ENCODE assay signal across 17 cellular contexts in genomic region chr19:23440207-23440606, GRCh38. TPM values are rescaled to one million over a fixed set of nuclear protein-coding genes. Genes with fewer than 3 reads are reported as not detected.
DNase-seq lines count a peak whose midpoint lies in the region; ATAC-seq, FAIRE-seq and TF ChIP-seq lines count a peak whose summit lies in the region.
"Had no signal": no experiment of that assay in that cellular context is flagged by ENCODE, and none has a peak within 500 bp of the region (broad histone marks: within the 10 kb centered on the region; RNA-seq: fewer than 3 reads in every experiment).

No MANE protein-coding gene starts in this region.

- H3K27ac ChIP-seq in smooth muscle cell (ENCODE audit: low read depth): no peak overlapping the region
- no peak overlapping the region for H3K27ac ChIP-seq in CD8-positive, alpha-beta T cell (ENCODE audit: low read depth, low read length)

- TF ChIP-seq CTCF in WTC11 (IDR thresholded peaks at IDR 0.05): no peak
- peak; percentile 10 for TF ChIP-seq CTCF in smooth muscle cell (IDR thresholded peaks at IDR 0.05; ENCODE audit: borderline replicate concordance, insufficient read depth, poor library complexity, severe bottlenecking)
- TF ChIP-seq CTCF in foreskin fibroblast (IDR thresholded peaks at IDR 0.05; ENCODE audit: low read depth, low read length): no peak
- TF ChIP-seq CTCF in CD8-positive, alpha-beta T cell (IDR thresholded peaks at IDR 0.05): no peak

- intact Hi-C loops in CD8-positive, alpha-beta T cell (cut with DNase I, micrococcal nuclease): no loop called here

- DNase-seq in activated T-cell treated with anti-CD3 and anti-CD28 coated beads, Interleukin-2, amount 50 U/mL, for 48 hours: peak; percentile 22 to 39
- DNase-seq in activated T-cell treated with anti-CD3 and anti-CD28 coated beads, Interleukin-2, amount 50 U/mL, for 1 hour: no peak
- DNase-seq in HTR-8/SVneo (ENCODE audit: insufficient read length, low spot score): no peak
- peak; percentile 43 for DNase-seq in WTC11 (ENCODE audit: low spot score)
- DNase-seq in smooth muscle cell (lab: John Stamatoyannopoulos, UW; ENCODE audit: unreplicated experiment): no peak
- no peak for DNase-seq in foreskin fibroblast
- no peak for DNase-seq in CD8-positive, alpha-beta T cell
- DNase-seq: effector memory CD8-positive, alpha-beta T cell; head of caudate nucleus; left cardiac atrium; NCI-H2029; SW 1271 had no signal

- H3K36me3 Mint-ChIP-seq in WTC11: peaks cover 57% of the 10 kb centered on the region
- H3K36me3 Mint-ChIP-seq in CD8-positive, alpha-beta T cell: peaks cover 4% of the 10 kb centered on the region

- H3K36me3 ChIP-seq in smooth muscle cell (ENCODE audit: low read depth): no peaks in the 10 kb centered on the region
- no peaks in the 10 kb centered on the region for H3K36me3 ChIP-seq in CD8-positive, alpha-beta T cell (ENCODE audit: insufficient read depth, low read length)

- CTCF ChIA-PET in WTC11 (lab: Charles Lee): interaction anchor here (0.8 kb wide), 1 partner anchor 594 kb away, joined by 3 read pairs; no protein-coding TSS in a partner anchor
- CTCF ChIA-PET in CD8-positive, alpha-beta T cell (lab: Charles Lee): no interaction called here

- no peak overlapping the region for H3K9ac ChIP-seq in smooth muscle cell (ENCODE audit: low read depth)

- no peaks in the 10 kb centered on the region for H3K4me1 Mint-ChIP-seq in WTC11
- H3K4me1 Mint-ChIP-seq in CD8-positive, alpha-beta T cell (ENCODE audit: low read depth): no peaks in the 10 kb centered on the region
- H3K4me1 Mint-ChIP-seq: activated T-helper 17 cell treated with anti-CD3 and anti-CD28 coated beads, Interleukin-2, amount 50 U/mL, for 72 hours had no signal

- peaks cover 4% of the 10 kb centered on the region for H3K9me3 ChIP-seq in smooth muscle cell (replicated peaks; ENCODE audit: low read depth)
- no peaks in the 10 kb centered on the region for H3K9me3 ChIP-seq in CD8-positive, alpha-beta T cell (ENCODE audit: low read length)

- no peak overlapping the region for H2AFZ ChIP-seq in smooth muscle cell (ENCODE audit: low read depth)

- no peaks in the 10 kb centered on the region for H3K79me2 ChIP-seq in smooth muscle cell (ENCODE audit: low read depth)

- peaks cover 2% of the 10 kb centered on the region; the same call in 1 of the 2 replicates for H3K27me3 Mint-ChIP-seq in WTC11 (ENCODE audit: low read depth)
- no peaks in the 10 kb centered on the region for H3K27me3 Mint-ChIP-seq in CD8-positive, alpha-beta T cell (ENCODE audit: low read depth)
- H3K27me3 Mint-ChIP-seq: effector memory CD8-positive, alpha-beta T cell had no signal

- no peak overlapping the region for H3K27ac Mint-ChIP-seq in WTC11
- H3K27ac Mint-ChIP-seq in CD8-positive, alpha-beta T cell: no peak overlapping the region
- H3K27ac Mint-ChIP-seq: activated T-helper 17 cell treated with anti-CD3 and anti-CD28 coated beads, Interleukin-2, amount 50 U/mL, for 72 hours; effector memory CD8-positive, alpha-beta T cell had no signal

- no peaks in the 10 kb centered on the region for H4K20me1 ChIP-seq in smooth muscle cell (ENCODE audit: low read depth)

- H3F3A ChIP-seq in smooth muscle cell (ENCODE audit: low read depth): no peaks in the 10 kb centered on the region

- no peak overlapping the region for H3K4me2 ChIP-seq in smooth muscle cell

- H3K27me3 ChIP-seq in smooth muscle cell (ENCODE audit: low read depth): no peaks in the 10 kb centered on the region
- no peaks in the 10 kb centered on the region for H3K27me3 ChIP-seq in CD8-positive, alpha-beta T cell (ENCODE audit: insufficient read depth, low read length)

- POLR2A ChIA-PET in WTC11 (lab: Charles Lee): no interaction called here
- POLR2A ChIA-PET in CD8-positive, alpha-beta T cell (lab: Charles Lee): no interaction called here

- no peaks in the 10 kb centered on the region for H3K4me1 ChIP-seq in smooth muscle cell (ENCODE audit: low read depth)
- H3K4me1 ChIP-seq in CD8-positive, alpha-beta T cell (ENCODE audit: insufficient read depth, low read length): no peaks in the 10 kb centered on the region

- peaks cover 87% of the 10 kb centered on the region for H3K9me3 Mint-ChIP-seq in WTC11
- H3K9me3 Mint-ChIP-seq in CD8-positive, alpha-beta T cell: peaks cover 34% of the 10 kb centered on the region

- peak; percentile 36 for FAIRE-seq in HTR-8/SVneo (lab: Jason Lieb, UNC)
- FAIRE-seq: astrocyte, G401.6, urothelium cell line had no signal

- H3K4me3 Mint-ChIP-seq in WTC11: no peak overlapping the region
- H3K4me3 Mint-ChIP-seq in CD8-positive, alpha-beta T cell: no peak overlapping the region
- H3K4me3 Mint-ChIP-seq: activated T-helper 17 cell treated with anti-CD3 and anti-CD28 coated beads, Interleukin-2, amount 50 U/mL, for 72 hours; effector memory CD8-positive, alpha-beta T cell had no signal

- 83% methylated on average over 9 of the region's 9 CpGs for WGBS in smooth muscle cell (ENCODE audit: low lambda C conversion rate)

- H3K4me3 ChIP-seq in smooth muscle cell: no peak overlapping the region
- no peak overlapping the region for H3K4me3 ChIP-seq in foreskin fibroblast (ENCODE audit: low read depth in 1 of 2, low read length in 2 of 2)
- no peak overlapping the region for H3K4me3 ChIP-seq in CD8-positive, alpha-beta T cell (ENCODE audit: low read depth, low read length)

- ATAC-seq in WTC11 (peak; percentile 68), GM19351 (IDR thresholded peaks at IDR 0.05; ENCODE audit: unreplicated experiment) (no peak)
- ATAC-seq in CD8-positive, alpha-beta T cell: no peak
- ATAC-seq: activated T-helper 17 cell treated with anti-CD3 and anti-CD28 coated beads, Interleukin-2, amount 50 U/mL, for 72 hours; effector memory CD8-positive, alpha-beta T cell; left cardiac atrium had no signal

TF ChIP-seq in WTC11, 78 proteins besides CTCF, POLR2A, EP300 and RAD21:
- TF ChIP-seq, protein P1, sequence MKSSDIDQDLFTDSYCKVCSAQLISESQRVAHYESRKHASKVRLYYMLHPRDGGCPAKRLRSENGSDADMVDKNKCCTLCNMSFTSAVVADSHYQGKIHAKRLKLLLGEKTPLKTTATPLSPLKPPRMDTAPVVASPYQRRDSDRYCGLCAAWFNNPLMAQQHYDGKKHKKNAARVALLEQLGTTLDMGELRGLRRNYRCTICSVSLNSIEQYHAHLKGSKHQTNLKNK (CRISPR knock-in tag; IDR thresholded peaks at IDR 0.05): no peak
- TF ChIP-seq EMX1 (CRISPR knock-in tag; IDR thresholded peaks at IDR 0.05): no peak
- TF ChIP-seq, protein P2, sequence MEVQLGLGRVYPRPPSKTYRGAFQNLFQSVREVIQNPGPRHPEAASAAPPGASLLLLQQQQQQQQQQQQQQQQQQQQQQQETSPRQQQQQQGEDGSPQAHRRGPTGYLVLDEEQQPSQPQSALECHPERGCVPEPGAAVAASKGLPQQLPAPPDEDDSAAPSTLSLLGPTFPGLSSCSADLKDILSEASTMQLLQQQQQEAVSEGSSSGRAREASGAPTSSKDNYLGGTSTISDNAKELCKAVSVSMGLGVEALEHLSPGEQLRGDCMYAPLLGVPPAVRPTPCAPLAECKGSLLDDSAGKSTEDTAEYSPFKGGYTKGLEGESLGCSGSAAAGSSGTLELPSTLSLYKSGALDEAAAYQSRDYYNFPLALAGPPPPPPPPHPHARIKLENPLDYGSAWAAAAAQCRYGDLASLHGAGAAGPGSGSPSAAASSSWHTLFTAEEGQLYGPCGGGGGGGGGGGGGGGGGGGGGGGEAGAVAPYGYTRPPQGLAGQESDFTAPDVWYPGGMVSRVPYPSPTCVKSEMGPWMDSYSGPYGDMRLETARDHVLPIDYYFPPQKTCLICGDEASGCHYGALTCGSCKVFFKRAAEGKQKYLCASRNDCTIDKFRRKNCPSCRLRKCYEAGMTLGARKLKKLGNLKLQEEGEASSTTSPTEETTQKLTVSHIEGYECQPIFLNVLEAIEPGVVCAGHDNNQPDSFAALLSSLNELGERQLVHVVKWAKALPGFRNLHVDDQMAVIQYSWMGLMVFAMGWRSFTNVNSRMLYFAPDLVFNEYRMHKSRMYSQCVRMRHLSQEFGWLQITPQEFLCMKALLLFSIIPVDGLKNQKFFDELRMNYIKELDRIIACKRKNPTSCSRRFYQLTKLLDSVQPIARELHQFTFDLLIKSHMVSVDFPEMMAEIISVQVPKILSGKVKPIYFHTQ (CRISPR knock-in tag; IDR thresholded peaks at IDR 0.05): no peak
- no peak for TF ChIP-seq NFE2L1 (CRISPR knock-in tag; IDR thresholded peaks at IDR 0.05)
- no peak for TF ChIP-seq TEAD1 (CRISPR knock-in tag; IDR thresholded peaks at IDR 0.05)
- no peak for TF ChIP-seq GRHL2 (CRISPR knock-in tag; IDR thresholded peaks at IDR 0.05; ENCODE audit: insufficient replicate concordance, severe bottlenecking)
- TF ChIP-seq TCF7 (CRISPR knock-in tag; IDR thresholded peaks at IDR 0.05; ENCODE audit: low read depth): no peak
- no peak for TF ChIP-seq ZNF416 (CRISPR knock-in tag; IDR thresholded peaks at IDR 0.05)
- no peak for TF ChIP-seq ZNF263 (CRISPR knock-in tag; IDR thresholded peaks at IDR 0.05; ENCODE audit: low read depth)
- no peak for TF ChIP-seq CREM (CRISPR knock-in tag; IDR thresholded peaks at IDR 0.05)
- no peak for TF ChIP-seq ZNF232 (CRISPR knock-in tag; IDR thresholded peaks at IDR 0.05)
- no peak for TF ChIP-seq SMAD3 (CRISPR knock-in tag; IDR thresholded peaks at IDR 0.05; ENCODE audit: borderline replicate concordance)
- no peak for TF ChIP-seq ELF4 (CRISPR knock-in tag; IDR thresholded peaks at IDR 0.05; ENCODE audit: low read depth)
- TF ChIP-seq SMAD4 (CRISPR knock-in tag; IDR thresholded peaks at IDR 0.05): no peak
- TF ChIP-seq FOXJ3 (CRISPR knock-in tag; IDR thresholded peaks at IDR 0.05; ENCODE audit: borderline replicate concordance): no peak
- TF ChIP-seq KAT7 (CRISPR knock-in tag; IDR thresholded peaks at IDR 0.05; ENCODE audit: borderline replicate concordance): no peak

RNA-seq across cellular contexts. Expression of gene ZNF91, which starts 44.9 kb away (rescaled TPM):
- total RNA-seq in WTC11 (2021): 36.5 to 40.4 TPM (median 40.3 TPM) in 3 replicates
- 41.5 and 51.3 TPM in 2 replicates for total RNA-seq in smooth muscle cell
- 11.5 and 18.4 TPM in 2 replicates for polyA plus RNA-seq in smooth muscle cell
- 10 to 100 TPM; 90.1 to 90.4 TPM for total RNA-seq in CD8-positive, alpha-beta T cell

Comparison
In these comparisons a context has a peak if more than half of its experiments do, and no peak if none do; other contexts are left out.
1. DNase-seq: peak in activated T-cell treated with anti-CD3 and anti-CD28 coated beads, Interleukin-2, amount 50 U/mL, for 48 hours (2 of 2) and WTC11 (single experiment); none in activated T-cell treated with anti-CD3 and anti-CD28 coated beads, Interleukin-2, amount 50 U/mL, for 1 hour (single experiment), HTR-8/SVneo (single experiment), smooth muscle cell (single experiment), foreskin fibroblast (0 of 2) and CD8-positive, alpha-beta T cell (0 of 7).